13 cellular contexts compared by ENCODE assay signal in genomic region chr15:38076806-38077205, GRCh38.
DNase-seq lines count a peak whose midpoint lies in the region; ATAC-seq, FAIRE-seq and TF ChIP-seq lines count a peak whose summit lies in the region.
"Had no signal": no experiment of that assay in that cellular context is flagged by ENCODE, and none has a peak within 500 bp of the region (broad histone marks: within the 10 kb centered on the region; RNA-seq: fewer than 3 reads in every experiment).

No MANE protein-coding gene starts in this region.

- no peak for DNase-seq in GM19239 (ENCODE audit: insufficient read length, low spot score)
- DNase-seq in NAMALWA (ENCODE audit: low spot score), result peak; percentile 88
- peak in 37 of 42 donors; percentile 20 to 71 (median 35) for DNase-seq in head of caudate nucleus
- DNase-seq in stimulated activated CD4-positive, alpha-beta T cell treated with anti-CD3 and anti-CD28 coated beads, Interleukin-4, amount 100 ng/mL, for 1 hour, result no peak
- no peak for DNase-seq in activated CD4-positive, alpha-beta T cell treated with anti-CD3 and anti-CD28 coated beads for 36 hours
- DNase-seq in left ventricle myocardium inferior, result no peak
- DNase-seq: activated CD4-positive, alpha-beta T cell treated with anti-CD3 and anti-CD28 coated beads, Interleukin-2, amount 10 ng/mL, durations not matched to agents 7 days and 5 days; CD4-positive, CD25-positive, alpha-beta regulatory T cell; HFFc6; stimulated activated CD4-positive, alpha-beta T cell treated with anti-CD3 and anti-CD28 coated beads, Interleukin-1b, Interleukin-23, amount 100 ng/mL, for 48 hours; transverse colon had no signal

- CTCF ChIA-PET in activated CD4-positive, alpha-beta T cell treated with anti-CD3 and anti-CD28 coated beads for 36 hours (lab: Charles Lee), result interaction anchor here (0.9 to 1.1 kb wide), 2 partner anchors 14 to 41 kb away, joined by 3 to 4 read pairs; no protein-coding TSS in a partner anchor

- H3K4me3 Mint-ChIP-seq in stimulated activated memory B cell treated with anti-CD40 and anti-IgM and Interleukin-4, amounts not matched to agents 10 μg/mL and 1 μg/mL and 100 μg/mL, for 72 hours, result peak overlapping the region; percentile 24
- no peak overlapping the region for H3K4me3 Mint-ChIP-seq in activated CD4-positive, alpha-beta T cell treated with anti-CD3 and anti-CD28 coated beads for 36 hours
- H3K4me3 Mint-ChIP-seq: activated CD4-positive, alpha-beta T cell treated with anti-CD3 and anti-CD28 coated beads, Interleukin-2, amount 10 ng/mL, durations not matched to agents 7 days and 5 days; HFFc6; T-helper 2 cell treated with Interferon-gamma antibody and Interleukin-4, amounts not matched to agents 5 μg/mL and 100 μg/mL, for 36 hours had no signal

- no peaks in the 10 kb centered on the region for H3K9me3 ChIP-seq in left ventricle myocardium inferior (replicated peaks)
- H3K9me3 ChIP-seq: transverse colon had no signal

- H3K27me3 Mint-ChIP-seq in stimulated activated memory B cell treated with anti-CD40 and anti-IgM and Interleukin-4, amounts not matched to agents 10 μg/mL and 1 μg/mL and 100 μg/mL, for 72 hours, result no peaks in the 10 kb centered on the region
- H3K27me3 Mint-ChIP-seq in activated CD4-positive, alpha-beta T cell treated with anti-CD3 and anti-CD28 coated beads for 36 hours, result peaks cover 27% of the 10 kb centered on the region
- H3K27me3 Mint-ChIP-seq: CD4-positive, CD25-positive, alpha-beta regulatory T cell had no signal

- H3K9me3 Mint-ChIP-seq in stimulated activated memory B cell treated with anti-CD40 and anti-IgM and Interleukin-4, amounts not matched to agents 10 μg/mL and 1 μg/mL and 100 μg/mL, for 72 hours, result no peaks in the 10 kb centered on the region
- no peaks in the 10 kb centered on the region for H3K9me3 Mint-ChIP-seq in activated CD4-positive, alpha-beta T cell treated with anti-CD3 and anti-CD28 coated beads for 36 hours (ENCODE audit: low read depth)
- H3K9me3 Mint-ChIP-seq: activated CD4-positive, alpha-beta T cell treated with anti-CD3 and anti-CD28 coated beads, Interleukin-2, amount 10 ng/mL, durations not matched to agents 7 days and 5 days; HFFc6; T-helper 2 cell treated with Interferon-gamma antibody and Interleukin-4, amounts not matched to agents 5 μg/mL and 100 μg/mL, for 36 hours had no signal

- peak; percentile 60 for ATAC-seq in stimulated activated memory B cell treated with anti-CD40 and anti-IgM and Interleukin-4, amounts not matched to agents 10 μg/mL and 1 μg/mL and 100 μg/mL, for 72 hours
- no peak for ATAC-seq in activated CD4-positive, alpha-beta T cell treated with anti-CD3 and anti-CD28 coated beads for 36 hours

- H3K27ac ChIP-seq in left ventricle myocardium inferior (replicated peaks), result no peak overlapping the region
- H3K27ac ChIP-seq: transverse colon had no signal

- TF ChIP-seq CTCF in left ventricle myocardium inferior (IDR thresholded peaks at IDR 0.05; ENCODE audit: borderline replicate concordance), result no peak

- FAIRE-seq in GM19239 (lab: Jason Lieb, UNC), result peak; percentile 66

- POLR2A ChIA-PET in activated CD4-positive, alpha-beta T cell treated with anti-CD3 and anti-CD28 coated beads for 36 hours (lab: Charles Lee), result no interaction called here

- intact Hi-C loops in head of caudate nucleus (cut with DNase I), result no loop called here
- intact Hi-C loops in activated CD4-positive, alpha-beta T cell treated with anti-CD3 and anti-CD28 coated beads for 36 hours (cut with DNase I, micrococcal nuclease), result loop anchor here in 1 of 2 experiments (10.0 kb wide), 1 partner anchor 178 kb away; the partner anchor contains the start of gene SPRED1
- intact Hi-C loops in left ventricle myocardium inferior (cut with micrococcal nuclease), result no loop called here

- peak overlapping the region; percentile 61 for H3K27ac Mint-ChIP-seq in stimulated activated memory B cell treated with anti-CD40 and anti-IgM and Interleukin-4, amounts not matched to agents 10 μg/mL and 1 μg/mL and 100 μg/mL, for 72 hours
- H3K27ac Mint-ChIP-seq in activated CD4-positive, alpha-beta T cell treated with anti-CD3 and anti-CD28 coated beads for 36 hours, result no peak overlapping the region
- H3K27ac Mint-ChIP-seq: activated CD4-positive, alpha-beta T cell treated with anti-CD3 and anti-CD28 coated beads, Interleukin-2, amount 10 ng/mL, durations not matched to agents 7 days and 5 days; CD4-positive, CD25-positive, alpha-beta regulatory T cell; HFFc6; T-helper 2 cell treated with Interferon-gamma antibody and Interleukin-4, amounts not matched to agents 5 μg/mL and 100 μg/mL, for 36 hours had no signal

- H3K36me3 ChIP-seq in left ventricle myocardium inferior, result no peaks in the 10 kb centered on the region
- H3K36me3 ChIP-seq: transverse colon had no signal

- H3K4me1 Mint-ChIP-seq in stimulated activated memory B cell treated with anti-CD40 and anti-IgM and Interleukin-4, amounts not matched to agents 10 μg/mL and 1 μg/mL and 100 μg/mL, for 72 hours, result peaks cover 57% of the 10 kb centered on the region
- peaks cover 14% of the 10 kb centered on the region for H3K4me1 Mint-ChIP-seq in activated CD4-positive, alpha-beta T cell treated with anti-CD3 and anti-CD28 coated beads for 36 hours

- peaks cover 33% of the 10 kb centered on the region for H3K4me1 ChIP-seq in left ventricle myocardium inferior

- H3K36me3 Mint-ChIP-seq in stimulated activated memory B cell treated with anti-CD40 and anti-IgM and Interleukin-4, amounts not matched to agents 10 μg/mL and 1 μg/mL and 100 μg/mL, for 72 hours, result no peaks in the 10 kb centered on the region
- no peaks in the 10 kb centered on the region for H3K36me3 Mint-ChIP-seq in activated CD4-positive, alpha-beta T cell treated with anti-CD3 and anti-CD28 coated beads for 36 hours (ENCODE audit: low read depth)
- H3K36me3 Mint-ChIP-seq: CD4-positive, CD25-positive, alpha-beta regulatory T cell had no signal

- no peaks in the 10 kb centered on the region for H3K27me3 ChIP-seq in left ventricle myocardium inferior (ENCODE audit: low read depth)
- H3K27me3 ChIP-seq: transverse colon had no signal

- no peak overlapping the region for H3K4me3 ChIP-seq in left ventricle myocardium inferior
- H3K4me3 ChIP-seq: transverse colon had no signal

Comparison
In these comparisons a context has a peak if more than half of its experiments do, and no peak if none do; other contexts are left out.
1. DNase-seq: peak in NAMALWA (single experiment) and head of caudate nucleus (37 of 42); none in GM19239 (single experiment), stimulated activated CD4-positive, alpha-beta T cell treated with anti-CD3 and anti-CD28 coated beads, Interleukin-4, amount 100 ng/mL, for 1 hour (single experiment), activated CD4-positive, alpha-beta T cell treated with anti-CD3 and anti-CD28 coated beads for 36 hours (single experiment) and left ventricle myocardium inferior (single experiment).